8 cellular contexts compared by ENCODE assay signal in genomic region chr6:31665501-31666336, GRCh38. TPM values are rescaled to one million over a fixed set of nuclear protein-coding genes. Genes with fewer than 3 reads are reported as not detected.
A peak's percentile ranks its signal among the peaks of the same experiment; 100 is the strongest.
DNase-seq lines count a peak whose midpoint lies in the region; ATAC-seq and TF ChIP-seq lines count a peak whose summit lies in the region.

TSS of gene CSNK2B (plus strand) at chr6:31666080. CDS start at chr6:31666832, 752 bp downstream.

- DNase-seq in BJ (ENCODE audit: low read depth), result peak; percentile 89
- DNase-seq in GM19240 (ENCODE audit: insufficient read length, low spot score), result peak; percentile 93
- DNase-seq in NCI-H526 (lab: John Stamatoyannopoulos, UW), result peak; percentile 97 to 98
- peak; percentile 99 for DNase-seq in activated CD4-positive, alpha-beta T cell treated with anti-CD3 and anti-CD28 coated beads for 48 hours
- DNase-seq in colonic mucosa, result peak; percentile 98
- peak; percentile 99 for DNase-seq in left kidney (ENCODE audit: low read depth, low spot score)
- peak; percentile 97 to 98 for DNase-seq in stimulated activated CD4-positive, alpha-beta T cell treated with anti-CD3 and anti-CD28 coated beads, Interleukin-2, amount 100 ng/mL, for 24 hours

- no peaks in the 10 kb centered on the region for H3K9me3 ChIP-seq in colonic mucosa

- H3K27me3 ChIP-seq in BJ (ENCODE audit: control insufficient read depth, insufficient read depth, low read length) (no peaks in the 10 kb centered on the region), colonic mucosa (no peaks in the 10 kb centered on the region)

- intact Hi-C loops in colonic mucosa (cut with DNase I), result no loop called here

- no peak for TF ChIP-seq CTCF in BJ (IDR thresholded peaks at IDR 0.05; ENCODE audit: insufficient read depth, low read depth, low read length)
- TF ChIP-seq CTCF in colonic mucosa (IDR thresholded peaks at IDR 0.05), result peak; percentile 17

- H3K4me1 ChIP-seq in colonic mucosa, result peaks cover 20% of the 10 kb centered on the region

- peaks cover 37% of the 10 kb centered on the region for H3K36me3 ChIP-seq in BJ (ENCODE audit: control insufficient read depth, insufficient read depth, low read length)
- H3K36me3 ChIP-seq in colonic mucosa, result peaks cover 20% of the 10 kb centered on the region

- H3K27ac ChIP-seq in colonic mucosa, result peak within 1 kb of the TSS; percentile 91

- POLR2A ChIA-PET in BJ (lab: Charles Lee), result no interaction called here

- H3K9ac ChIP-seq in colonic mucosa (ENCODE audit: low read depth in 2 of 2, low read length in 2 of 2), result peak within 1 kb of the TSS; percentile 86 to 96

- CTCF ChIA-PET in BJ (lab: Yijun Ruan, JAX), result interaction anchor here (0.8 to 0.9 kb wide), 2 partner anchors 119 to 124 kb away, joined by 4 read pairs; partner anchors contain the start of gene ATP6V1G2

- peak; percentile 72 for ATAC-seq in HG03460 (IDR thresholded peaks at IDR 0.05; ENCODE audit: unreplicated experiment)

- peak within 1 kb of the TSS; percentile 91 for H3K4me3 ChIP-seq in BJ (ENCODE audit: low read depth, low read length)
- H3K4me3 ChIP-seq in colonic mucosa, result peak within 1 kb of the TSS; percentile 87

RNA-seq across cellular contexts. Expression of gene CSNK2B, which starts in this region (rescaled TPM):
- 83.2 and 94.9 TPM in 2 replicates for polyA plus RNA-seq in BJ (2011; rRNA removed)
- polyA minus RNA-seq in BJ (2011; rRNA and poly(A)+ RNA removed), result 89.6 and 132 TPM in 2 replicates
- 100 to 1,000 TPM; 140 to 152 TPM for total RNA-seq in colonic mucosa

Comparison
In these comparisons a context has a peak if more than half of its experiments do, and no peak if none do; other contexts are left out.
1. Peak in every context shown above with its lines: DNase-seq, ATAC-seq, H3K4me3 ChIP-seq and H3K27ac ChIP-seq.